Comparison of ENCODE assay signal across 20 cellular contexts in the genomic region with DNA sequence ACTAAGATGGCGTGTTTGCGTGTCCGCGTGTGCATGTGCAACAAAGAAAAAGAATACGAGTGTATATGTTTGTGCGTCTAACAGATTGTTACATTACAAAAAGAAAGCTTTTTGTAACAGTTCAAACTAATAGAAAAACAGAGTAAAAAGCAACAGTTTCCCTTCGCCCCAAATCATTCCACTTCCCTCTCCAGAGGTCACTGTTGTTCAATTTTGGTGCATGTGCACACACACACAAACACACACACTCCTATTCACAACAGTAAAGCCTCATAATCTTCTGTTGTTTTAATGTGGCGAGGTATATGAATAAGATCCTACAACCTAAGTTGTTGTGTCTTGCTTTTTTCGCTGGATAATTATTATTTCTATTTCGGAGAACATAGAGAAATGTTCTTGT.
DNase-seq lines count a peak whose midpoint lies in the region; ATAC-seq and TF ChIP-seq lines count a peak whose summit lies in the region.
"Had no signal": no experiment of that assay in that cellular context is flagged by ENCODE, and none has a peak within 500 bp of the region (broad histone marks: within the 10 kb centered on the region; RNA-seq: fewer than 3 reads in every experiment).

No MANE protein-coding gene starts in this region.

- no peaks in the 10 kb centered on the region for H4K20me1 ChIP-seq in Loucy (ENCODE audit: insufficient read depth, low read length, poor library complexity, severe bottlenecking)

- H3K9me2 ChIP-seq in Loucy (replicated peaks; ENCODE audit: low read depth, low read length): no peaks in the 10 kb centered on the region

- ATAC-seq in foreskin keratinocyte (no peak), HG03469 (IDR thresholded peaks at IDR 0.05; ENCODE audit: unreplicated experiment) (no peak), HG02763 (IDR thresholded peaks at IDR 0.05; ENCODE audit: unreplicated experiment) (no peak)
- ATAC-seq: A549, HCT116 had no signal

- H3K36me3 ChIP-seq in Loucy (ENCODE audit: insufficient read depth, low read length): no peaks in the 10 kb centered on the region
- H3K36me3 ChIP-seq in MG63: no peaks in the 10 kb centered on the region

- no peaks in the 10 kb centered on the region for H3K79me2 ChIP-seq in Loucy (ENCODE audit: insufficient read depth, low read length)

- DNase-seq in DMS53 (lab: John Stamatoyannopoulos, UW) (peak; percentile 11), DMS53 treated with DMSO at 0.1 percent for 48 hours (lab: John Stamatoyannopoulos, UW; ENCODE audit: unreplicated experiment) (no peak), foreskin keratinocyte (no peak), MG63 (no peak)
- DNase-seq: AML-193; Caco-2; CD4-positive, alpha-beta T cell; DMS79 treated with DMSO at 0.1 percent for 48 hours; EL; GM23248; H7; HFFc6 had no signal

- H3F3A ChIP-seq in Loucy (ENCODE audit: low read depth): no peaks in the 10 kb centered on the region

- H3K4me3 ChIP-seq in Loucy (ENCODE audit: low read length, poor library complexity, severe bottlenecking) (no peak overlapping the region), MG63 (no peak overlapping the region)
- H3K4me3 ChIP-seq: A549, GM23248 had no signal

- H3K4me2 ChIP-seq in Loucy (ENCODE audit: low read depth, low read length, poor library complexity, severe bottlenecking): no peak overlapping the region
- H3K4me2 ChIP-seq: A549 had no signal

- peak; percentile 56 for TF ChIP-seq CTCF in Loucy (conservative IDR thresholded peaks at IDR 0.05; ENCODE audit: low read length)
- 0 out of 2 replicates have a peak, but pooled peaks have one; percentile 23 for TF ChIP-seq CTCF in VCaP (conservative IDR thresholded peaks at IDR 0.05)
- peak; percentile 15 for TF ChIP-seq CTCF in foreskin keratinocyte (conservative IDR thresholded peaks at IDR 0.05)

- H3K27me3 ChIP-seq in Loucy (ENCODE audit: insufficient read depth, low read length, poor library complexity, severe bottlenecking): no peaks in the 10 kb centered on the region
- no peaks in the 10 kb centered on the region for H3K27me3 ChIP-seq in foreskin keratinocyte
- no peaks in the 10 kb centered on the region for H3K27me3 ChIP-seq in MG63

- no peak overlapping the region for H3K9ac ChIP-seq in Loucy (ENCODE audit: low read depth, low read length, poor library complexity, severe bottlenecking)
- H3K9ac ChIP-seq: GM23248 had no signal

- H2AFZ ChIP-seq in Loucy (ENCODE audit: low read length): no peak overlapping the region
- H2AFZ ChIP-seq: GM23248 had no signal

- H3K4me1 ChIP-seq in Loucy (ENCODE audit: insufficient read depth, low read length, poor library complexity, severe bottlenecking) (peaks cover 12% of the 10 kb centered on the region), foreskin keratinocyte (no peaks in the 10 kb centered on the region)
- H3K4me1 ChIP-seq: A549, Caco-2 had no signal

- H3K27ac ChIP-seq in VCaP (no peak overlapping the region), foreskin keratinocyte (no peak overlapping the region)
- H3K27ac ChIP-seq: 22Rv1, A549, C4-2B, GM23248 had no signal

- H3K9me3 ChIP-seq in Loucy (ENCODE audit: insufficient read depth, low read depth, low read length) (no peaks in the 10 kb centered on the region), MG63 (no peaks in the 10 kb centered on the region)
- H3K9me3 ChIP-seq: A549, Caco-2 had no signal
